ENCODE assay signal across 9 cellular contexts in the genomic region with DNA sequence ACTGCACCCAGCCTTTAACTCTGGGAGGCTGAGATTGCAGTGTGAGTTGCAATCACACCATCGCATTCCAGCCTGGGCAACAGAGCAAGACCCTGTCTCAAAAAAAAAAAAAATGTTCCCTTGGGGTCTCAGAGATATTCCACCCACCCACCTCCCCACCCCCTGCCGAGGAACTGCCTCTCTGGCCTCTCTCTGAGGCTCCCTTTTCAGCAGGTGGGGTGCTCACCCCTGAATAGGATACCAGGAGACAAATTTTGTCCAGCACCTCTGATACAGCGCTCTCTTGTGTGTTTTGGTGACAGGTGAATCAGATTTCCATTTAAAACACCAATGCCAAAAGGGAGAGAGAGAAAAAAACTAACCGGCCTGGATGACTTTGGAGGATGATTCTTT.
DNase-seq lines count a peak whose midpoint lies in the region; ATAC-seq and TF ChIP-seq lines count a peak whose summit lies in the region.
"Had no signal": no experiment of that assay in that cellular context is flagged by ENCODE, and none has a peak within 500 bp of the region (broad histone marks: within the 10 kb centered on the region; RNA-seq: fewer than 3 reads in every experiment).

No MANE protein-coding gene starts in this region.

- peak overlapping the region in 19 of 21 experiments; percentile 45 to 87 (median 80) for H3K27ac ChIP-seq in skin epidermis

- no peak overlapping the region for H3K4me3 ChIP-seq in skin epidermis
- H3K4me3 ChIP-seq: Peyer's patch had no signal

- TF ChIP-seq CTCF in chondrocyte (IDR thresholded peaks at IDR 0.05): no peak

- DNase-seq in chondrocyte (ENCODE audit: low spot score) (no peak), erythroblast (lab: John Stamatoyannopoulos, UW) (no peak), occipital lobe (lab: John Stamatoyannopoulos, UW) (no peak), NCI-H128 (lab: John Stamatoyannopoulos, UW; ENCODE audit: unreplicated experiment) (no peak)
- DNase-seq: left colon had no signal

- no peak overlapping the region for H3K4me3 Mint-ChIP-seq in chondrocyte (ENCODE audit: unreplicated experiment)

- no peaks in the 10 kb centered on the region for H3K27me3 Mint-ChIP-seq in chondrocyte (ENCODE audit: low read depth)

- peaks cover 19% of the 10 kb centered on the region for H3K4me1 Mint-ChIP-seq in chondrocyte (ENCODE audit: low read depth)

- TF ChIP-seq POLR2A in erythroblast (IDR thresholded peaks at IDR 0.05; ENCODE audit: low read length): no peak

- peaks cover 2% of the 10 kb centered on the region for H3K36me3 Mint-ChIP-seq in chondrocyte (ENCODE audit: low read depth)

- peak overlapping the region; percentile 96 for H3K27ac Mint-ChIP-seq in chondrocyte (ENCODE audit: unreplicated experiment)

- H3K9me3 Mint-ChIP-seq in chondrocyte (ENCODE audit: low read depth): peaks cover 8% of the 10 kb centered on the region

- ATAC-seq in GM21381 (IDR thresholded peaks at IDR 0.05; ENCODE audit: unreplicated experiment) (peak; percentile 11), HG03103 (IDR thresholded peaks at IDR 0.05; ENCODE audit: low read depth, unreplicated experiment) (peak; percentile 21)
- ATAC-seq: left colon had no signal
